In genomic region chr9:99822596-99823391, GRCh38 we compare ENCODE assay signal across 8 cellular contexts. TPM values are rescaled to one million over a fixed set of nuclear protein-coding genes. Genes with fewer than 3 reads are reported as not detected.
A peak's percentile ranks its signal among the peaks of the same experiment; 100 is the strongest.
DNase-seq lines count a peak whose midpoint lies in the region; ATAC-seq, FAIRE-seq and TF ChIP-seq lines count a peak whose summit lies in the region.

No MANE protein-coding gene starts in this region.

- DNase-seq in A172 (ENCODE audit: low spot score) (peak; percentile 19), GM13976 (ENCODE audit: low spot score) (peak; percentile 51), NOMO-1 treated with DMSO at 0.1 percent for 48 hours (lab: John Stamatoyannopoulos, UW; ENCODE audit: unreplicated experiment) (peak; percentile 18), fibroblast of pulmonary artery (ENCODE audit: low read depth) (peak; percentile 75), neural crest cell (ENCODE audit: low read depth, low spot score) (peak; percentile 41), urothelium cell line (ENCODE audit: low spot score) (peak; percentile 40)

- no peak for FAIRE-seq in urothelium cell line (lab: Jason Lieb, UNC)

- no peaks in the 10 kb centered on the region for H3K9me3 Mint-ChIP-seq in activated T-helper 17 cell treated with anti-CD3 and anti-CD28 coated beads, Interleukin-2, amount 50 U/mL, for 72 hours
- H3K9me3 Mint-ChIP-seq in neural crest cell: no peaks in the 10 kb centered on the region

- H3K27ac Mint-ChIP-seq in activated T-helper 17 cell treated with anti-CD3 and anti-CD28 coated beads, Interleukin-2, amount 50 U/mL, for 72 hours: peak overlapping the region; percentile 92
- H3K27ac Mint-ChIP-seq in neural crest cell (ENCODE audit: unreplicated experiment): peak overlapping the region; percentile 98

- H3K4me3 Mint-ChIP-seq in activated T-helper 17 cell treated with anti-CD3 and anti-CD28 coated beads, Interleukin-2, amount 50 U/mL, for 72 hours: peak overlapping the region; percentile 99
- peak overlapping the region; percentile 88 for H3K4me3 Mint-ChIP-seq in neural crest cell

- H3K36me3 Mint-ChIP-seq in activated T-helper 17 cell treated with anti-CD3 and anti-CD28 coated beads, Interleukin-2, amount 50 U/mL, for 72 hours (ENCODE audit: low read depth): peaks cover 69% of the 10 kb centered on the region
- H3K36me3 Mint-ChIP-seq in neural crest cell (ENCODE audit: low read depth): peaks cover under 1% of the 10 kb centered on the region

- H3K4me1 Mint-ChIP-seq in activated T-helper 17 cell treated with anti-CD3 and anti-CD28 coated beads, Interleukin-2, amount 50 U/mL, for 72 hours: peaks cover 21% of the 10 kb centered on the region
- peaks cover 55% of the 10 kb centered on the region for H3K4me1 Mint-ChIP-seq in neural crest cell

- no peak for TF ChIP-seq CTCF in GM13976 (IDR thresholded peaks at IDR 0.05; ENCODE audit: borderline replicate concordance, control extremely low read depth, extremely low read depth, insufficient read depth, missing control alignments)
- no peak for TF ChIP-seq CTCF in fibroblast of pulmonary artery (IDR thresholded peaks at IDR 0.05; ENCODE audit: low read length, missing control alignments)
- TF ChIP-seq CTCF in neural crest cell (conservative IDR thresholded peaks at IDR 0.05): peak; percentile 22

- in situ Hi-C loops in GM13976 (cut with MboI; ENCODE audit: low sequenced_read_pairs, unreplicated experiment): loop anchor here (25.0 kb wide), 2 partner anchors 390 to 635 kb away; no protein-coding TSS in a partner anchor

- H3K27me3 Mint-ChIP-seq in activated T-helper 17 cell treated with anti-CD3 and anti-CD28 coated beads, Interleukin-2, amount 50 U/mL, for 72 hours: no peaks in the 10 kb centered on the region
- peaks cover 69% of the 10 kb centered on the region for H3K27me3 Mint-ChIP-seq in neural crest cell (ENCODE audit: low read depth)

- peak overlapping the region; percentile 78 for H3K4me3 ChIP-seq in fibroblast of pulmonary artery (replicated peaks; ENCODE audit: low read depth, low read length)

- ATAC-seq in activated T-helper 17 cell treated with anti-CD3 and anti-CD28 coated beads, Interleukin-2, amount 50 U/mL, for 72 hours (replicated peaks): no peak
- no peak for ATAC-seq in GM18868 (IDR thresholded peaks at IDR 0.05; ENCODE audit: unreplicated experiment)

RNA-seq across cellular contexts. Expression of gene NR4A3, which starts 1.1 kb away (rescaled TPM):
- 0.02 TPM in 1 of 2 replicates, not detected in the other for total RNA-seq in A172 (2014; rRNA removed; shearing (Covaris generic))
- total RNA-seq in activated T-helper 17 cell treated with anti-CD3 and anti-CD28 coated beads, Interleukin-2, amount 50 U/mL, for 72 hours: 10 to 100 TPM in 1 of 2 donors, 1 to 10 TPM in 1; 4.8 to 42.0 TPM
- 0.91 and 0.93 TPM in 2 replicates for total RNA-seq in neural crest cell

Comparison
In these comparisons a context has a peak if more than half of its experiments do, and no peak if none do; other contexts are left out.
1. DNase-seq: peak in every context shown above with its lines; median percentile 75 in fibroblast of pulmonary artery; 51 in GM13976; 41 in neural crest cell; 40 in urothelium cell line; 19 in A172; 18 in NOMO-1 treated with DMSO at 0.1 percent for 48 hours.